In genomic region chr3:119944091-119944490, GRCh38 we compare ENCODE assay signal across 16 cellular contexts.
A peak's percentile ranks its signal among the peaks of the same experiment; 100 is the strongest.
DNase-seq lines count a peak whose midpoint lies in the region; ATAC-seq and TF ChIP-seq lines count a peak whose summit lies in the region.
"Had no signal": no experiment of that assay in that cellular context is flagged by ENCODE, and none has a peak within 500 bp of the region (broad histone marks: within the 10 kb centered on the region; RNA-seq: fewer than 3 reads in every experiment).

No MANE protein-coding gene starts in this region.

- H3K9me3 Mint-ChIP-seq in T-helper 2 cell treated with Interferon-gamma antibody and Interleukin-4, amounts not matched to agents 5 μg/mL and 100 μg/mL, for 36 hours, result no peaks in the 10 kb centered on the region

- peak; percentile 64 for ATAC-seq in GM21576 (IDR thresholded peaks at IDR 0.05; ENCODE audit: unreplicated experiment)
- peak; percentile 68 for ATAC-seq in HG03460 (IDR thresholded peaks at IDR 0.05; ENCODE audit: unreplicated experiment)
- ATAC-seq: HepG2 had no signal

- H3K4me3 ChIP-seq in retinal pigment epithelial cell (ENCODE audit: low read length), result no peak overlapping the region
- H3K4me3 ChIP-seq: adrenal gland, suprapubic skin had no signal

- no peaks in the 10 kb centered on the region for H3K27me3 Mint-ChIP-seq in T-helper 2 cell treated with Interferon-gamma antibody and Interleukin-4, amounts not matched to agents 5 μg/mL and 100 μg/mL, for 36 hours (ENCODE audit: low read depth)

- H3K27ac Mint-ChIP-seq in T-helper 2 cell treated with Interferon-gamma antibody and Interleukin-4, amounts not matched to agents 5 μg/mL and 100 μg/mL, for 36 hours, result peak overlapping the region; percentile 14

- H3K4me3 Mint-ChIP-seq in T-helper 2 cell treated with Interferon-gamma antibody and Interleukin-4, amounts not matched to agents 5 μg/mL and 100 μg/mL, for 36 hours, result no peak overlapping the region

- peaks cover 8% of the 10 kb centered on the region for H3K36me3 Mint-ChIP-seq in T-helper 2 cell treated with Interferon-gamma antibody and Interleukin-4, amounts not matched to agents 5 μg/mL and 100 μg/mL, for 36 hours (ENCODE audit: low read depth)

- H3K4me1 Mint-ChIP-seq in T-helper 2 cell treated with Interferon-gamma antibody and Interleukin-4, amounts not matched to agents 5 μg/mL and 100 μg/mL, for 36 hours (ENCODE audit: low read depth), result peaks cover 19% of the 10 kb centered on the region

- no peak for DNase-seq in T-helper 2 cell treated with Interferon-gamma antibody and Interleukin-4, amounts not matched to agents 5 μg/mL and 100 μg/mL, for 36 hours (ENCODE audit: low spot score)
- DNase-seq in T-helper 2 cell, result no peak
- peak; percentile 28 for DNase-seq in retinal pigment epithelial cell (ENCODE audit: low read depth)
- no peak for DNase-seq in NK-92 (lab: John Stamatoyannopoulos, UW; ENCODE audit: unreplicated experiment)
- no peak for DNase-seq in NOMO-1 (lab: John Stamatoyannopoulos, UW; ENCODE audit: unreplicated experiment in 2 of 2)
- no peak for DNase-seq in NCI-H1930 (lab: John Stamatoyannopoulos, UW)
- DNase-seq: activated CD8-positive, alpha-beta memory T cell treated with anti-CD3 and anti-CD28 coated beads for 24 hours; adrenal gland; cortex of kidney; NCI-H2081; OCI-M1; T-helper 1 cell had no signal

- TF ChIP-seq CTCF in retinal pigment epithelial cell (conservative IDR thresholded peaks at IDR 0.05; ENCODE audit: low read depth, low read length), result no peak
